8 cellular contexts compared by ENCODE assay signal in genomic region chr17:76681222-76682137, GRCh38. TPM values are rescaled to one million over a fixed set of nuclear protein-coding genes. Genes with fewer than 3 reads are reported as not detected.
DNase-seq lines count a peak whose midpoint lies in the region; ATAC-seq and TF ChIP-seq lines count a peak whose summit lies in the region.

No MANE protein-coding gene starts in this region.

- no peak overlapping the region for H3K4me3 ChIP-seq in GM23338
- H3K4me3 ChIP-seq in mesodermal cell (ENCODE audit: extremely low read depth, insufficient read depth, low read length, poor library complexity, severe bottlenecking): no peak overlapping the region

- H3K79me2 ChIP-seq in GM23338 (replicated peaks; ENCODE audit: insufficient read depth): no peaks in the 10 kb centered on the region

- H2AFZ ChIP-seq in GM23338: no peak overlapping the region

- peaks cover 32% of the 10 kb centered on the region for H3K4me1 Mint-ChIP-seq in GM23338

- H3K27me3 ChIP-seq in GM23338 (ENCODE audit: insufficient read depth): no peaks in the 10 kb centered on the region

- no peak overlapping the region; the same call in 2 of the 3 replicates for H3K4me3 Mint-ChIP-seq in GM23338

- DNase-seq in ACHN (peak; percentile 60), GM23338 (ENCODE audit: low spot score) (peak; percentile 90), NCI-H69 (lab: John Stamatoyannopoulos, UW) (peak; percentile 85), ecto neural progenitor cell (ENCODE audit: low spot score) (peak; percentile 90)
- DNase-seq in activated CD4-positive, alpha-beta T cell treated with anti-CD3 and anti-CD28 coated beads, Interleukin-2, amount 50 U/mL, for 48 hours: peak; percentile 73 to 80
- peak; percentile 53 for DNase-seq in stimulated activated CD8-positive, alpha-beta memory T cell treated with anti-CD3 and anti-CD28 coated beads, Interleukin-15, amount 100 ng/mL, for 1 hour (ENCODE audit: low read depth)

- in situ Hi-C loops in ACHN (cut with HindIII; ENCODE audit: low pct_ligation_motif_present, low pct_unique_long_range_greater_than_20kb, low sequenced_read_pairs): no loop called here

- no peaks in the 10 kb centered on the region for H3F3A ChIP-seq in GM23338 (replicated peaks; ENCODE audit: low read depth)

- peak; percentile 93 to 94 for TF ChIP-seq CTCF in GM23338 (conservative IDR thresholded peaks at IDR 0.05; ENCODE audit: low read depth in 2 of 2)

- H3K4me1 ChIP-seq in GM23338 (ENCODE audit: insufficient read depth) (peaks cover 4% of the 10 kb centered on the region), mesodermal cell (ENCODE audit: control insufficient read depth, insufficient read depth, low read length, poor library complexity, severe bottlenecking) (no peaks in the 10 kb centered on the region)

- H4K20me1 ChIP-seq in GM23338 (replicated peaks; ENCODE audit: insufficient read depth): no peaks in the 10 kb centered on the region

- ATAC-seq in GM23338 (peak; percentile 81), HG03442 (IDR thresholded peaks at IDR 0.05; ENCODE audit: unreplicated experiment) (no peak)

- H3K27me3 Mint-ChIP-seq in GM23338 (ENCODE audit: insufficient read depth, low read depth, poor library complexity): peaks cover 18% of the 10 kb centered on the region

- H3K4me2 ChIP-seq in GM23338: no peak overlapping the region

- WGBS in mesodermal cell (ENCODE audit: insufficient coverage in 2 of 2), 2 experiments: 62 to 66% methylated on average over 12 to 16 of the region's 16 CpGs

- H3K9me3 Mint-ChIP-seq in GM23338: no peaks in the 10 kb centered on the region

- H3K27ac Mint-ChIP-seq in GM23338: no peak overlapping the region

- H3K36me3 ChIP-seq in GM23338 (ENCODE audit: insufficient read depth) (no peaks in the 10 kb centered on the region), mesodermal cell (ENCODE audit: control insufficient read depth, insufficient read depth, low read length) (peaks cover 34% of the 10 kb centered on the region)

- no peaks in the 10 kb centered on the region for H3K9me2 ChIP-seq in GM23338 (ENCODE audit: insufficient read depth)

- H3K9me3 ChIP-seq in mesodermal cell (ENCODE audit: control insufficient read depth, low read length): no peaks in the 10 kb centered on the region

- H3K27ac ChIP-seq in GM23338 (ENCODE audit: low read depth) (no peak overlapping the region), mesodermal cell (ENCODE audit: low read depth, low read length, severe bottlenecking) (peak overlapping the region; percentile 33)

- H3K36me3 Mint-ChIP-seq in GM23338 (ENCODE audit: low read depth): no peaks in the 10 kb centered on the region; the same call in 2 of the 3 replicates

TF ChIP-seq in GM23338, 12 proteins besides CTCF, POLR2A, EP300 and RAD21:
- TF ChIP-seq, protein P1, sequence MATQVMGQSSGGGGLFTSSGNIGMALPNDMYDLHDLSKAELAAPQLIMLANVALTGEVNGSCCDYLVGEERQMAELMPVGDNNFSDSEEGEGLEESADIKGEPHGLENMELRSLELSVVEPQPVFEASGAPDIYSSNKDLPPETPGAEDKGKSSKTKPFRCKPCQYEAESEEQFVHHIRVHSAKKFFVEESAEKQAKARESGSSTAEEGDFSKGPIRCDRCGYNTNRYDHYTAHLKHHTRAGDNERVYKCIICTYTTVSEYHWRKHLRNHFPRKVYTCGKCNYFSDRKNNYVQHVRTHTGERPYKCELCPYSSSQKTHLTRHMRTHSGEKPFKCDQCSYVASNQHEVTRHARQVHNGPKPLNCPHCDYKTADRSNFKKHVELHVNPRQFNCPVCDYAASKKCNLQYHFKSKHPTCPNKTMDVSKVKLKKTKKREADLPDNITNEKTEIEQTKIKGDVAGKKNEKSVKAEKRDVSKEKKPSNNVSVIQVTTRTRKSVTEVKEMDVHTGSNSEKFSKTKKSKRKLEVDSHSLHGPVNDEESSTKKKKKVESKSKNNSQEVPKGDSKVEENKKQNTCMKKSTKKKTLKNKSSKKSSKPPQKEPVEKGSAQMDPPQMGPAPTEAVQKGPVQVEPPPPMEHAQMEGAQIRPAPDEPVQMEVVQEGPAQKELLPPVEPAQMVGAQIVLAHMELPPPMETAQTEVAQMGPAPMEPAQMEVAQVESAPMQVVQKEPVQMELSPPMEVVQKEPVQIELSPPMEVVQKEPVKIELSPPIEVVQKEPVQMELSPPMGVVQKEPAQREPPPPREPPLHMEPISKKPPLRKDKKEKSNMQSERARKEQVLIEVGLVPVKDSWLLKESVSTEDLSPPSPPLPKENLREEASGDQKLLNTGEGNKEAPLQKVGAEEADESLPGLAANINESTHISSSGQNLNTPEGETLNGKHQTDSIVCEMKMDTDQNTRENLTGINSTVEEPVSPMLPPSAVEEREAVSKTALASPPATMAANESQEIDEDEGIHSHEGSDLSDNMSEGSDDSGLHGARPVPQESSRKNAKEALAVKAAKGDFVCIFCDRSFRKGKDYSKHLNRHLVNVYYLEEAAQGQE (IDR thresholded peaks at IDR 0.05; ENCODE audit: unreplicated experiment): no peak
- TF ChIP-seq CREB1 (CRISPR knock-in tag; IDR thresholded peaks at IDR 0.05; ENCODE audit: low read depth): peak; percentile 33; the same call in 1 of the 2 replicates
TF ChIP-seq in GM23338: peak in this region for 1.

RNA-seq across cellular contexts. Expression of gene MXRA7, which starts 29.3 kb away (rescaled TPM):
- total RNA-seq in GM23338 (2014; rRNA removed; shearing (Covaris generic)): 29.2 and 46.6 TPM in 2 replicates
- 11.4 and 12.1 TPM in 2 replicates for polyA plus RNA-seq in GM23338 (2016; fragmentation: Nextera tagmentation; extraction: Ambion mirVana)
- 84.9 TPM for polyA plus RNA-seq in mesodermal cell (2013, experiment 1 of 2)
- 83.0 TPM for polyA plus RNA-seq in mesodermal cell (2013, experiment 2 of 2)

RNA-seq across cellular contexts. Expression of gene ST6GALNAC1, which starts 37.9 kb away (rescaled TPM):
- total RNA-seq in GM23338 (2014; rRNA removed; shearing (Covaris generic)): not detected in 2 replicates
- not detected in 2 replicates for polyA plus RNA-seq in GM23338 (2016; fragmentation: Nextera tagmentation; extraction: Ambion mirVana)
- polyA plus RNA-seq in mesodermal cell (2013, experiment 1 of 2): 0.15 TPM
- polyA plus RNA-seq in mesodermal cell (2013, experiment 2 of 2): not detected

RNA-seq across cellular contexts. Expression of gene JMJD6, which starts 44.9 kb away (rescaled TPM):
- 11.3 and 12.8 TPM in 2 replicates for total RNA-seq in GM23338 (2014; rRNA removed; shearing (Covaris generic))
- polyA plus RNA-seq in GM23338 (2016; fragmentation: Nextera tagmentation; extraction: Ambion mirVana): 11.4 and 12.7 TPM in 2 replicates
- polyA plus RNA-seq in mesodermal cell (2013, experiment 1 of 2): 26.7 TPM
- polyA plus RNA-seq in mesodermal cell (2013, experiment 2 of 2): 19.3 TPM

RNA-seq across cellular contexts. Expression of gene METTL23, which starts 45.2 kb away (rescaled TPM):
- 41.6 and 43.2 TPM in 2 replicates for total RNA-seq in GM23338 (2014; rRNA removed; shearing (Covaris generic))
- polyA plus RNA-seq in GM23338 (2016; fragmentation: Nextera tagmentation; extraction: Ambion mirVana): 51.6 and 55.9 TPM in 2 replicates
- 33.0 TPM for polyA plus RNA-seq in mesodermal cell (2013, experiment 1 of 2)
- polyA plus RNA-seq in mesodermal cell (2013, experiment 2 of 2): 28.1 TPM

RNA-seq across cellular contexts. Expression of gene SRSF2, which starts 55.7 kb away (rescaled TPM):
- 524 and 547 TPM in 2 replicates for total RNA-seq in GM23338 (2014; rRNA removed; shearing (Covaris generic))
- 305 and 317 TPM in 2 replicates for polyA plus RNA-seq in GM23338 (2016; fragmentation: Nextera tagmentation; extraction: Ambion mirVana)
- polyA plus RNA-seq in mesodermal cell (2013, experiment 1 of 2): 140 TPM
- 142 TPM for polyA plus RNA-seq in mesodermal cell (2013, experiment 2 of 2)
